ENCODE assay signal across 8 cellular contexts in genomic region chr4:52234539-52235174, GRCh38.
DNase-seq lines count a peak whose midpoint lies in the region; ATAC-seq and TF ChIP-seq lines count a peak whose summit lies in the region.

No MANE protein-coding gene starts in this region.

- POLR2A ChIA-PET in Panc1 (lab: Charles Lee): no interaction called here

- ATAC-seq in Panc1 (no peak; the same call in 1 of the 2 replicates), GM21367 (IDR thresholded peaks at IDR 0.05; ENCODE audit: unreplicated experiment) (no peak)

- no peak overlapping the region for H3K27ac ChIP-seq in Panc1 (ENCODE audit: low read length)

- H3K9me3 ChIP-seq in Panc1 (ENCODE audit: control insufficient read depth, insufficient read depth, low read depth, low read length): no peaks in the 10 kb centered on the region

- H3K27me3 ChIP-seq in Panc1 (ENCODE audit: control insufficient read depth, insufficient read depth, low read length): no peaks in the 10 kb centered on the region

- intact Hi-C loops in Panc1 (cut with micrococcal nuclease; ENCODE audit: unreplicated experiment): loop anchor here (10.0 kb wide), 1 partner anchor 750 kb away; no protein-coding TSS in a partner anchor

- BruUV-seq in Panc1 (replicated peaks; lab: Mats Ljungman, UMichigan): no TSS peak

- TF ChIP-seq CTCF in Panc1 (IDR thresholded peaks at IDR 0.05): peak; percentile 37; the same call in 1 of the 2 replicates
- peak; percentile 52 for TF ChIP-seq CTCF in fibroblast of villous mesenchyme (IDR thresholded peaks at IDR 0.05; ENCODE audit: insufficient read depth, low read depth, low read length)

- no peaks in the 10 kb centered on the region for H3K36me3 ChIP-seq in Panc1 (ENCODE audit: control insufficient read depth, insufficient read depth, low read length)

- in situ Hi-C loops in Panc1 (cut with HindIII; ENCODE audit: low pct_unique_long_range_greater_than_20kb, low sequenced_read_pairs): no loop called here

- peak; percentile 7 for DNase-seq in NCI-H1436 (lab: John Stamatoyannopoulos, UW)
- DNase-seq in NCI-H1436 treated with DMSO at 0.1 percent for 48 hours (lab: John Stamatoyannopoulos, UW): no peak
- peak; percentile 10 for DNase-seq in Panc1 (ENCODE audit: low read depth, low spot score)
- peak; percentile 61 for DNase-seq in fibroblast of villous mesenchyme (ENCODE audit: low read depth)
- peak; percentile 19 for DNase-seq in renal cortical epithelial cell (ENCODE audit: low read depth)
- no peak for DNase-seq in mucosa of gallbladder (ENCODE audit: low spot score)
- no peak for DNase-seq in activated T-cell treated with anti-CD3 and anti-CD28 coated beads for 4 hours

- no peaks in the 10 kb centered on the region for H3K4me1 ChIP-seq in Panc1 (ENCODE audit: control insufficient read depth, insufficient read depth, low read length)

- CTCF ChIA-PET in Panc1 (lab: Charles Lee): no interaction called here

- no peak overlapping the region for H3K4me3 ChIP-seq in Panc1 (ENCODE audit: low read depth in 2 of 2, low read length in 2 of 2)
- no peak overlapping the region for H3K4me3 ChIP-seq in fibroblast of villous mesenchyme (ENCODE audit: low read depth, low read length)

Comparison
In these comparisons a context has a peak if more than half of its experiments do, and no peak if none do; other contexts are left out.
1. DNase-seq: peak in NCI-H1436 (single experiment), Panc1 (single experiment), fibroblast of villous mesenchyme (single experiment) and renal cortical epithelial cell (single experiment); none in NCI-H1436 treated with DMSO at 0.1 percent for 48 hours (single experiment), mucosa of gallbladder (single experiment) and activated T-cell treated with anti-CD3 and anti-CD28 coated beads for 4 hours (single experiment).